Comparison of ENCODE assay signal across 21 cellular contexts in the genomic region with DNA sequence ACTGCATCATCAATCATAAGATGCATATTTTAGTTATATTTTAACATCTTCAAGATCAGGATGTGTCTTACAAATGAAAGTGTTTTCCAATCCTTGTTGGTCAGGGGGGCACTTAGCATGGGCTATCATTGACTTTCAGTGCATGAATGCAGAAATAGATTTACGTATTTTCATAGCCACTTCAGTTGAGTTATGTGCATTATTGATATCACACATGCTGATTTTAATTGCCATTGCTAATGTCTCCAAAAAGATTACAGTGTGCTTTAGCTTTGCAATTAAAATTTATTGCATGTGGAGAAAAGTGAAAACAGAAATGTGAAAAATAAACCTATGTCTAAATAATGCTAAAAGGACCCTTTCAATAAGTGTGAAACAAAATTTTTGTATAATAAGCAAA. TPM values are rescaled to one million over a fixed set of nuclear protein-coding genes. Genes with fewer than 3 reads are reported as not detected.
"Had no signal": no experiment of that assay in that cellular context is flagged by ENCODE, and none has a peak within 500 bp of the region (broad histone marks: within the 10 kb centered on the region; RNA-seq: fewer than 3 reads in every experiment).

No MANE protein-coding gene starts in this region.

- H3K9me3 ChIP-seq: SJSA1 had no signal

- H3K27me3 ChIP-seq: SJSA1 had no signal

- H3K4me1 ChIP-seq: SJSA1 had no signal

- H3K36me3 ChIP-seq: SJSA1 had no signal

- H3K4me3 ChIP-seq: SJSA1, SK-N-MC had no signal

- ATAC-seq: T-cell had no signal

- DNase-seq: KBM-7, MV-4-11, NCI-H1048, NCI-H1105, NCI-H1436, NCI-H187, NCI-H2029, NCI-H2081 treated with DMSO at 0.1 percent for 48 hours, NCI-H2171, NCI-H345, NCI-H446 treated with DMSO at 0.1 percent for 48 hours, NCI-H526 treated with DMSO at 0.1 percent for 48 hours, NCI-H774, Right ventricle myocardium superior, RPMI8226, SIG-M5, SW 1271, T-cell had no signal

- H3K27ac ChIP-seq: SJSA1, SK-N-MC had no signal

RNA-seq across cellular contexts. Expression of gene GPRIN3, which starts 55.6 kb away (rescaled TPM):
- total RNA-seq: MCF 10A, SJSA1 had no signal
